ENCODE assay signal across 27 cellular contexts in genomic region chr5:71663570-71663969, GRCh38. TPM values are rescaled to one million over a fixed set of nuclear protein-coding genes. Genes with fewer than 3 reads are reported as not detected.
"Had no signal": no experiment of that assay in that cellular context is flagged by ENCODE, and none has a peak within 500 bp of the region (broad histone marks: within the 10 kb centered on the region; RNA-seq: fewer than 3 reads in every experiment).

No MANE protein-coding gene starts in this region.

- H3K4me2 ChIP-seq: hepatocyte, neural progenitor cell had no signal

- H3K4me1 ChIP-seq: left ventricle myocardium inferior, neural progenitor cell, sigmoid colon, testis, upper lobe of left lung had no signal

- DNase-seq: activated CD4-positive, alpha-beta memory T cell treated with anti-CD3 and anti-CD28 coated beads, Interleukin-2, amount 10 ng/mL, durations not matched to agents 7 days and 5 days; activated CD4-positive, alpha-beta T cell treated with anti-CD3 and anti-CD28 coated beads, Interleukin-2, amount 10 ng/mL, durations not matched to agents 24 days and 14 days; activated CD8-positive, alpha-beta memory T cell treated with anti-CD3 and anti-CD28 coated beads, Interleukin-2, amount 10 ng/mL, durations not matched to agents 7 days and 5 days; activated gamma-delta T cell treated with Interleukin-2 at 50 U/mL for 16 hours; activated T-cell treated with anti-CD3 and anti-CD28 coated beads for 4 hours; anterior cingulate cortex; effector CD4-positive, alpha-beta T cell; erythroblast; foreskin melanocyte; immature natural killer cell; left ventricle myocardium inferior; naive thymus-derived CD8-positive, alpha-beta T cell; posterior cingulate gyrus; sigmoid colon; stimulated activated CD4-positive, alpha-beta T cell treated with anti-CD3 and anti-CD28 coated beads, Interleukin-4, amount 100 ng/mL, for 1 hour; stimulated activated naive CD4-positive, alpha-beta T cell; T-helper 17 cell; testis; upper lobe of left lung had no signal

- H3K9ac ChIP-seq: neural progenitor cell had no signal

- H2AFZ ChIP-seq: hepatocyte, neural progenitor cell had no signal

- H3K9me3 ChIP-seq: left ventricle myocardium inferior, sigmoid colon, testis, upper lobe of left lung had no signal

- H3K36me3 ChIP-seq: neural progenitor cell, sigmoid colon, upper lobe of left lung had no signal

- H3K27me3 ChIP-seq: hepatocyte, neural progenitor cell, sigmoid colon, testis, upper lobe of left lung had no signal

- H3K79me2 ChIP-seq: hepatocyte had no signal

- H3K4me3 ChIP-seq: hepatocyte, left ventricle myocardium inferior, neural progenitor cell, sigmoid colon, testis, upper lobe of left lung had no signal

- H3K27ac ChIP-seq: hepatocyte, left ventricle myocardium inferior, neural progenitor cell, sigmoid colon, testis, upper lobe of left lung had no signal

RNA-seq across cellular contexts. Expression of gene CARTPT, which starts 55.5 kb away (rescaled TPM):
- total RNA-seq: activated CD4-positive, alpha-beta memory T cell treated with anti-CD3 and anti-CD28 coated beads, Interleukin-2, amount 10 ng/mL, durations not matched to agents 7 days and 5 days; activated CD4-positive, alpha-beta T cell treated with anti-CD3 and anti-CD28 coated beads, Interleukin-2, amount 10 ng/mL, durations not matched to agents 24 days and 14 days; activated CD8-positive, alpha-beta memory T cell treated with anti-CD3 and anti-CD28 coated beads, Interleukin-2, amount 10 ng/mL, durations not matched to agents 7 days and 5 days; activated T-helper 1 cell treated with anti-CD3 and anti-CD28 coated beads, Interleukin-12 subunit alpha, Interleukin-12 subunit beta, Interleukin-2, Interleukin-4 antibody, amounts not matched to agents 30 ng/mL and 10 ng/mL and 1 ng/mL, durations not matched to agents 14 hours and 24 hours and 36 hours; cardiac septum; chondrocyte; kidney epithelial cell; left ventricle myocardium inferior; lung microvascular endothelial cell; naive thymus-derived CD8-positive, alpha-beta T cell; omental fat pad; T-helper 17 cell had no signal
- polyA plus RNA-seq: hepatocyte; immature natural killer cell; naive thymus-derived CD8-positive, alpha-beta T cell had no signal
